In the genomic region with DNA sequence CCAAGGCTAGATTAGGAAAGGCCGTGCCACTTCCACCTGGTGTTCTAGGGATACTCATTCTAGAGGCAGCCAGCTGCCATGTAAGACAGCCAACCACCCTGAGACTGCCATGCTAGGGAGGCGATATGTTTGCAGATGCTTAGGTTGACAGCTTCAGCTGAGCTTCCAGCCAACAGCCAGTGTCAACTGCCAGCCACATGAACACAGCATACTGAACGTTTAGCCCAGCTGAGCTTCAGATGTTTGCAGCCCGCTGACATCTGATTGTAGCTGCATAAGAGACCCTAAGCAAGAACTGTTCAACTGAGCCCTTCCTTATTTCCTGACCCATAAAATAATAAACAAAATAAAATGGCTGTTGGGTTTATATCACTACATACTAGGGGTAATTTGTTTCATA, we compare ENCODE assay signal across 38 cellular contexts. TPM values are rescaled to one million over a fixed set of nuclear protein-coding genes. Genes with fewer than 3 reads are reported as not detected.
"Had no signal": no experiment of that assay in that cellular context is flagged by ENCODE, and none has a peak within 500 bp of the region (broad histone marks: within the 10 kb centered on the region; RNA-seq: fewer than 3 reads in every experiment).

No MANE protein-coding gene starts in this region.

- H3K4me3 ChIP-seq: MG63, Peyer's patch, SJCRH30, SK-N-MC had no signal

- H3K27me3 ChIP-seq: MG63, Peyer's patch, SJCRH30 had no signal

- H3K27ac Mint-ChIP-seq: activated B cell treated with CpG ODN at 0.5 μM for 24 hours; activated CD4-positive, alpha-beta memory T cell treated with anti-CD3 and anti-CD28 coated beads for 36 hours; activated naive CD4-positive, alpha-beta T cell treated with anti-CD3 and anti-CD28 coated beads, Interleukin-2, amount 10 ng/mL, durations not matched to agents 7 days and 5 days; activated naive CD8-positive, alpha-beta T cell; activated naive CD8-positive, alpha-beta T cell treated with anti-CD3 and anti-CD28 coated beads, Interleukin-2, amount 50 U/mL, for 24 hours; activated T-helper 1 cell treated with anti-CD3 and anti-CD28 coated beads, Interleukin-12 subunit alpha, Interleukin-12 subunit beta, Interleukin-2, Interleukin-4 antibody, amounts not matched to agents 30 ng/mL and 10 ng/mL and 1 ng/mL, durations not matched to agents 14 hours and 24 hours and 36 hours had no signal

- H3K36me3 Mint-ChIP-seq: activated CD4-positive, alpha-beta memory T cell treated with anti-CD3 and anti-CD28 coated beads for 36 hours; activated naive CD4-positive, alpha-beta T cell treated with anti-CD3 and anti-CD28 coated beads, Interleukin-2, amount 10 ng/mL, durations not matched to agents 7 days and 5 days; activated naive CD8-positive, alpha-beta T cell; brain had no signal

- H3K9me3 ChIP-seq: MG63, Peyer's patch, SJCRH30 had no signal

- H3K4me1 ChIP-seq: SJCRH30 had no signal

- H3K4me3 Mint-ChIP-seq: activated B cell treated with CpG ODN at 0.5 μM for 24 hours; activated CD4-positive, alpha-beta memory T cell treated with anti-CD3 and anti-CD28 coated beads for 36 hours; activated naive CD4-positive, alpha-beta T cell treated with anti-CD3 and anti-CD28 coated beads, Interleukin-2, amount 10 ng/mL, durations not matched to agents 7 days and 5 days; activated naive CD8-positive, alpha-beta T cell; activated naive CD8-positive, alpha-beta T cell treated with anti-CD3 and anti-CD28 coated beads, Interleukin-2, amount 50 U/mL, for 24 hours; activated T-cell treated with anti-CD3 and anti-CD28 coated beads, Interleukin-2, amount 50 U/mL, for 4 hours; activated T-helper 1 cell treated with anti-CD3 and anti-CD28 coated beads, Interleukin-12 subunit alpha, Interleukin-12 subunit beta, Interleukin-2, Interleukin-4 antibody, amounts not matched to agents 30 ng/mL and 10 ng/mL and 1 ng/mL, durations not matched to agents 14 hours and 24 hours and 36 hours had no signal

- H3K27me3 Mint-ChIP-seq: activated B cell treated with CpG ODN at 0.5 μM for 24 hours; activated CD4-positive, alpha-beta memory T cell treated with anti-CD3 and anti-CD28 coated beads for 36 hours; activated naive CD4-positive, alpha-beta T cell treated with anti-CD3 and anti-CD28 coated beads, Interleukin-2, amount 10 ng/mL, durations not matched to agents 7 days and 5 days; activated naive CD8-positive, alpha-beta T cell; activated naive CD8-positive, alpha-beta T cell treated with anti-CD3 and anti-CD28 coated beads, Interleukin-2, amount 50 U/mL, for 24 hours had no signal

- H3K9me3 Mint-ChIP-seq: activated B cell treated with CpG ODN at 0.5 μM for 24 hours; activated CD4-positive, alpha-beta memory T cell treated with anti-CD3 and anti-CD28 coated beads for 36 hours; activated naive CD4-positive, alpha-beta T cell treated with anti-CD3 and anti-CD28 coated beads, Interleukin-2, amount 10 ng/mL, durations not matched to agents 7 days and 5 days; activated naive CD8-positive, alpha-beta T cell treated with anti-CD3 and anti-CD28 coated beads, Interleukin-2, amount 50 U/mL, for 24 hours; activated T-cell treated with anti-CD3 and anti-CD28 coated beads, Interleukin-2, amount 50 U/mL, for 4 hours; activated T-helper 1 cell treated with anti-CD3 and anti-CD28 coated beads, Interleukin-12 subunit alpha, Interleukin-12 subunit beta, Interleukin-2, Interleukin-4 antibody, amounts not matched to agents 30 ng/mL and 10 ng/mL and 1 ng/mL, durations not matched to agents 14 hours and 24 hours and 36 hours; brain had no signal

- H3K27ac ChIP-seq: Peyer's patch, RWPE1, SJCRH30, SK-N-MC had no signal

- DNase-seq: activated B cell treated with CpG ODN at 0.5 μM for 24 hours; activated CD4-positive, alpha-beta memory T cell treated with anti-CD3 and anti-CD28 coated beads for 36 hours; activated CD4-positive, alpha-beta T cell treated with anti-CD3 and anti-CD28 coated beads for 4 hours; activated CD4-positive, alpha-beta T cell treated with anti-CD3 and anti-CD28 coated beads, Interleukin-2, amount 50 U/mL, for 1 hour; activated CD4-positive, CD25-positive, alpha-beta regulatory T cell treated with anti-CD3 and anti-CD28 coated beads, Interleukin-2, amount 50 U/mL, for 72 hours; activated CD8-positive, alpha-beta memory T cell treated with anti-CD3 and anti-CD28 coated beads, Interleukin-2, amount 50 U/mL, for 4 hours; activated naive CD4-positive, alpha-beta T cell treated with anti-CD3 and anti-CD28 coated beads, Interleukin-2, amount 10 ng/mL, durations not matched to agents 7 days and 5 days; activated naive CD8-positive, alpha-beta T cell treated with anti-CD3 and anti-CD28 coated beads, Interleukin-2, amount 50 U/mL, for 24 hours; activated T-cell treated with anti-CD3 and anti-CD28 coated beads for 4 hours; activated T-cell treated with anti-CD3 and anti-CD28 coated beads, Interleukin-2, amount 50 U/mL, for 4 hours; anterior cingulate cortex; cerebellar nuclear complex; Kasumi-1; KBM-7; MG63; NCI-H1048; NCI-H1417; NCI-H146; NCI-H187; NCI-H2029 treated with DMSO at 0.1 percent for 48 hours; NCI-H2107; NCI-H2171; NCI-H446 treated with DMSO at 0.1 percent for 48 hours; NCI-H524; NCI-H69; NCI-H82; NK-92 treated with Interleukin-12 subunit alpha and Interleukin-12 subunit beta, amount 100 ng/mL, for 24 hours; PC-3; Peyer's patch; SJCRH30; T1000 had no signal

- ATAC-seq: activated naive CD8-positive, alpha-beta T cell treated with anti-CD3 and anti-CD28 coated beads, Interleukin-2, amount 50 U/mL, for 24 hours; activated T-cell treated with anti-CD3 and anti-CD28 coated beads, Interleukin-2, amount 50 U/mL, for 4 hours; PC-3; Right ventricle myocardium inferior had no signal

- H3K36me3 ChIP-seq: MG63, Peyer's patch, SJCRH30 had no signal

RNA-seq across cellular contexts. Expression of a gene that starts 54.9 kb away (rescaled TPM):
- total RNA-seq: activated B cell treated with CpG ODN at 0.5 μM for 24 hours; PC-3; Right ventricle myocardium inferior; SJCRH30; T-helper 1 cell treated with Interleukin-12 subunit alpha and Interleukin-12 subunit beta and Interleukin-4 antibody, amounts not matched to agents 30 ng/mL and 1 ng/mL, for 36 hours had no signal
